ENCODE assay signal across 1 cellular context in genomic region chr1:5955479-5955977, GRCh38.
TF ChIP-seq lines count a peak whose summit lies in the region.

No MANE protein-coding gene starts in this region.

TF ChIP-seq in HepG2, 621 proteins besides CTCF, POLR2A, EP300 and RAD21 (continued from another document and continues in another):
- TF ChIP-seq, protein P1, sequence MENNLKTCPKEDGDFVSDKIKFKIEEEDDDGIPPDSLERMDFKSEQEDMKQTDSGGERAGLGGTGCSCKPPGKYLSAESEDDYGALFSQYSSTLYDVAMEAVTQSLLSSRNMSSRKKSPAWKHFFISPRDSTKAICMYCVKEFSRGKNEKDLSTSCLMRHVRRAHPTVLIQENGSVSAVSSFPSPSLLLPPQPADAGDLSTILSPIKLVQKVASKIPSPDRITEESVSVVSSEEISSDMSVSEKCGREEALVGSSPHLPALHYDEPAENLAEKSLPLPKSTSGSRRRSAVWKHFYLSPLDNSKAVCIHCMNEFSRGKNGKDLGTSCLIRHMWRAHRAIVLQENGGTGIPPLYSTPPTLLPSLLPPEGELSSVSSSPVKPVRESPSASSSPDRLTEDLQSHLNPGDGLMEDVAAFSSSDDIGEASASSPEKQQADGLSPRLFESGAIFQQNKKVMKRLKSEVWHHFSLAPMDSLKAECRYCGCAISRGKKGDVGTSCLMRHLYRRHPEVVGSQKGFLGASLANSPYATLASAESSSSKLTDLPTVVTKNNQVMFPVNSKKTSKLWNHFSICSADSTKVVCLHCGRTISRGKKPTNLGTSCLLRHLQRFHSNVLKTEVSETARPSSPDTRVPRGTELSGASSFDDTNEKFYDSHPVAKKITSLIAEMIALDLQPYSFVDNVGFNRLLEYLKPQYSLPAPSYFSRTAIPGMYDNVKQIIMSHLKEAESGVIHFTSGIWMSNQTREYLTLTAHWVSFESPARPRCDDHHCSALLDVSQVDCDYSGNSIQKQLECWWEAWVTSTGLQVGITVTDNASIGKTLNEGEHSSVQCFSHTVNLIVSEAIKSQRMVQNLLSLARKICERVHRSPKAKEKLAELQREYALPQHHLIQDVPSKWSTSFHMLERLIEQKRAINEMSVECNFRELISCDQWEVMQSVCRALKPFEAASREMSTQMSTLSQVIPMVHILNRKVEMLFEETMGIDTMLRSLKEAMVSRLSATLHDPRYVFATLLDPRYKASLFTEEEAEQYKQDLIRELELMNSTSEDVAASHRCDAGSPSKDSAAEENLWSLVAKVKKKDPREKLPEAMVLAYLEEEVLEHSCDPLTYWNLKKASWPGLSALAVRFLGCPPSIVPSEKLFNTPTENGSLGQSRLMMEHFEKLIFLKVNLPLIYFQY (CRISPR knock-in tag; IDR thresholded peaks at IDR 0.05; ENCODE audit: borderline replicate concordance), result peak; percentile 55; the same call in 1 of the 2 replicates
- peak; percentile 89 for TF ChIP-seq FOXJ3 (CRISPR knock-in tag; IDR thresholded peaks at IDR 0.05; ENCODE audit: borderline replicate concordance)
- no peak for TF ChIP-seq TOE1 (CRISPR knock-in tag; IDR thresholded peaks at IDR 0.05)
- peak; percentile 85; the same call in 1 of the 2 replicates for TF ChIP-seq CBX5 (CRISPR knock-in tag; IDR thresholded peaks at IDR 0.05; ENCODE audit: borderline replicate concordance)
- TF ChIP-seq ZNF547 (CRISPR knock-in tag; IDR thresholded peaks at IDR 0.05), result no peak
- peak; percentile 28; the same call in 1 of the 2 replicates for TF ChIP-seq ZNF343 (CRISPR knock-in tag; IDR thresholded peaks at IDR 0.05)
- TF ChIP-seq ZNF264 (CRISPR knock-in tag; IDR thresholded peaks at IDR 0.05), result 0 out of 2 replicates have a peak, but pooled peaks have one; percentile 53
- peak; percentile 52 for TF ChIP-seq ZFP1 (CRISPR knock-in tag; IDR thresholded peaks at IDR 0.05)
- peak; percentile 93; the same call in 1 of the 2 replicates for TF ChIP-seq NFKBIZ (CRISPR knock-in tag; IDR thresholded peaks at IDR 0.05)
- TF ChIP-seq ZNF12 (CRISPR knock-in tag; IDR thresholded peaks at IDR 0.05), result peak; percentile 85
- TF ChIP-seq ZNF557 (CRISPR knock-in tag; IDR thresholded peaks at IDR 0.05), result 0 out of 2 replicates have a peak, but pooled peaks have one; percentile 23
- TF ChIP-seq NR2C2 (CRISPR knock-in tag; IDR thresholded peaks at IDR 0.05; ENCODE audit: borderline replicate concordance), result peak; percentile 78
- TF ChIP-seq TFE3 (CRISPR knock-in tag; IDR thresholded peaks at IDR 0.05), result peak; percentile 98
- peak; percentile 86 for TF ChIP-seq ZGPAT (CRISPR knock-in tag; IDR thresholded peaks at IDR 0.05)
- peak; percentile 72 for TF ChIP-seq ZBTB25 (CRISPR knock-in tag; IDR thresholded peaks at IDR 0.05)
- peak; percentile 61; the same call in 1 of the 2 replicates for TF ChIP-seq ZKSCAN8 (CRISPR knock-in tag; IDR thresholded peaks at IDR 0.05; ENCODE audit: borderline replicate concordance)
- no peak for TF ChIP-seq ZNF274 (CRISPR knock-in tag; IDR thresholded peaks at IDR 0.05)
- TF ChIP-seq HNF4G (IDR thresholded peaks at IDR 0.05; ENCODE audit: borderline replicate concordance, low read depth, low read length), result peak; percentile 77; the same call in 1 of the 2 replicates
- no peak for TF ChIP-seq HNF4G (CRISPR knock-in tag; IDR thresholded peaks at IDR 0.05; ENCODE audit: borderline replicate concordance, low read depth)
- peak; percentile 67; the same call in 1 of the 2 replicates for TF ChIP-seq ZNF430 (CRISPR knock-in tag; IDR thresholded peaks at IDR 0.05)
- peak; percentile 53; the same call in 1 of the 2 replicates for TF ChIP-seq ERF (CRISPR knock-in tag; IDR thresholded peaks at IDR 0.05)
- 0 out of 2 replicates have a peak, but pooled peaks have one; percentile 17 for TF ChIP-seq ZFY (CRISPR knock-in tag; IDR thresholded peaks at IDR 0.05)
- 0 out of 2 replicates have a peak, but pooled peaks have one; percentile 41 for TF ChIP-seq ZNF792 (CRISPR knock-in tag; IDR thresholded peaks at IDR 0.05)
- TF ChIP-seq FOSL2 (CRISPR knock-in tag; IDR thresholded peaks at IDR 0.05), result peak; percentile 92
- TF ChIP-seq POGZ (CRISPR knock-in tag; IDR thresholded peaks at IDR 0.05), result peak; percentile 59
- peak; percentile 72; the same call in 1 of the 2 replicates for TF ChIP-seq DMAP1 (CRISPR knock-in tag; IDR thresholded peaks at IDR 0.05)
- TF ChIP-seq SSRP1 (CRISPR knock-in tag; IDR thresholded peaks at IDR 0.05), result peak; percentile 87
- TF ChIP-seq, protein P2, sequence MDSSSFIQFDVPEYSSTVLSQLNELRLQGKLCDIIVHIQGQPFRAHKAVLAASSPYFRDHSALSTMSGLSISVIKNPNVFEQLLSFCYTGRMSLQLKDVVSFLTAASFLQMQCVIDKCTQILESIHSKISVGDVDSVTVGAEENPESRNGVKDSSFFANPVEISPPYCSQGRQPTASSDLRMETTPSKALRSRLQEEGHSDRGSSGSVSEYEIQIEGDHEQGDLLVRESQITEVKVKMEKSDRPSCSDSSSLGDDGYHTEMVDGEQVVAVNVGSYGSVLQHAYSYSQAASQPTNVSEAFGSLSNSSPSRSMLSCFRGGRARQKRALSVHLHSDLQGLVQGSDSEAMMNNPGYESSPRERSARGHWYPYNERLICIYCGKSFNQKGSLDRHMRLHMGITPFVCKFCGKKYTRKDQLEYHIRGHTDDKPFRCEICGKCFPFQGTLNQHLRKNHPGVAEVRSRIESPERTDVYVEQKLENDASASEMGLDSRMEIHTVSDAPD (CRISPR knock-in tag; IDR thresholded peaks at IDR 0.05), result peak; percentile 14; the same call in 1 of the 2 replicates
- TF ChIP-seq, protein P3, sequence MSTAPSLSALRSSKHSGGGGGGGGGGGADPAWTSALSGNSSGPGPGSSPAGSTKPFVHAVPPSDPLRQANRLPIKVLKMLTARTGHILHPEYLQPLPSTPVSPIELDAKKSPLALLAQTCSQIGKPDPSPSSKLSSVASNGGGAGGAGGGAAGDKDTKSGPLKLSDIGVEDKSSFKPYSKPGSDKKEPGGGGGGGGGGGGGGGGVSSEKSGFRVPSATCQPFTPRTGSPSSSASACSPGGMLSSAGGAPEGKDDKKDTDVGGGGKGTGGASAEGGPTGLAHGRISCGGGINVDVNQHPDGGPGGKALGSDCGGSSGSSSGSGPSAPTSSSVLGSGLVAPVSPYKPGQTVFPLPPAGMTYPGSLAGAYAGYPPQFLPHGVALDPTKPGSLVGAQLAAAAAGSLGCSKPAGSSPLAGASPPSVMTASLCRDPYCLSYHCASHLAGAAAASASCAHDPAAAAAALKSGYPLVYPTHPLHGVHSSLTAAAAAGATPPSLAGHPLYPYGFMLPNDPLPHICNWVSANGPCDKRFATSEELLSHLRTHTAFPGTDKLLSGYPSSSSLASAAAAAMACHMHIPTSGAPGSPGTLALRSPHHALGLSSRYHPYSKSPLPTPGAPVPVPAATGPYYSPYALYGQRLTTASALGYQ (CRISPR knock-in tag; IDR thresholded peaks at IDR 0.05), result peak; percentile 85; the same call in 1 of the 2 replicates
- 0 out of 2 replicates have a peak, but pooled peaks have one; percentile 66 for TF ChIP-seq MIER3 (CRISPR knock-in tag; IDR thresholded peaks at IDR 0.05; ENCODE audit: borderline replicate concordance)
- TF ChIP-seq HOXA3 (CRISPR knock-in tag; IDR thresholded peaks at IDR 0.05), result peak; percentile 80
- TF ChIP-seq ATF7 (IDR thresholded peaks at IDR 0.05), result peak; percentile 52
- TF ChIP-seq ATF7 (CRISPR knock-in tag; IDR thresholded peaks at IDR 0.05), result no peak; the same call in 1 of the 2 replicates
- peak; percentile 50; the same call in 1 of the 2 replicates for TF ChIP-seq JUNB (CRISPR knock-in tag; IDR thresholded peaks at IDR 0.05; ENCODE audit: borderline replicate concordance)
- TF ChIP-seq FOXP1 (IDR thresholded peaks at IDR 0.05), result peak; percentile 54; the same call in 1 of the 2 replicates
- TF ChIP-seq FOXP1 (CRISPR knock-in tag; IDR thresholded peaks at IDR 0.05), result peak; percentile 93
- TF ChIP-seq KAT8 (CRISPR knock-in tag; IDR thresholded peaks at IDR 0.05), result peak; percentile 66
- 0 out of 2 replicates have a peak, but pooled peaks have one; percentile 18 for TF ChIP-seq MIER2 (CRISPR knock-in tag; IDR thresholded peaks at IDR 0.05)
- peak; percentile 75; the same call in 1 of the 2 replicates for TF ChIP-seq ZNF414 (CRISPR knock-in tag; IDR thresholded peaks at IDR 0.05)
- TF ChIP-seq HMG20A (CRISPR knock-in tag; IDR thresholded peaks at IDR 0.05; ENCODE audit: borderline replicate concordance), result peak; percentile 92
- TF ChIP-seq ZNF609 (CRISPR knock-in tag; IDR thresholded peaks at IDR 0.05; ENCODE audit: borderline replicate concordance), result peak; percentile 73; the same call in 1 of the 2 replicates
- TF ChIP-seq ZNF468 (CRISPR knock-in tag; IDR thresholded peaks at IDR 0.05), result no peak
- no peak for TF ChIP-seq ZNF768 (CRISPR knock-in tag; IDR thresholded peaks at IDR 0.05)
- peak; percentile 64; the same call in 1 of the 2 replicates for TF ChIP-seq NAIF1 (CRISPR knock-in tag; IDR thresholded peaks at IDR 0.05; ENCODE audit: borderline replicate concordance)
- peak; percentile 96 for TF ChIP-seq FOXO1 (CRISPR knock-in tag; IDR thresholded peaks at IDR 0.05)
- no peak for TF ChIP-seq RFX1 (IDR thresholded peaks at IDR 0.05)
- peak; percentile 86 for TF ChIP-seq CREM (IDR thresholded peaks at IDR 0.05)
- TF ChIP-seq CREM (CRISPR knock-in tag; IDR thresholded peaks at IDR 0.05), result no peak
- peak; percentile 99 for TF ChIP-seq CEBPB (IDR thresholded peaks at IDR 0.05; ENCODE audit: borderline replicate concordance, low read depth, low read length)
- no peak for TF ChIP-seq ZNF530 (CRISPR knock-in tag; IDR thresholded peaks at IDR 0.05; ENCODE audit: low read depth)
- TF ChIP-seq FOXA1 (IDR thresholded peaks at IDR 0.05), result no peak
- TF ChIP-seq FOXA1 (CRISPR knock-in tag; IDR thresholded peaks at IDR 0.05), result peak; percentile 85
